17 cellular contexts compared by ENCODE assay signal in the genomic region with DNA sequence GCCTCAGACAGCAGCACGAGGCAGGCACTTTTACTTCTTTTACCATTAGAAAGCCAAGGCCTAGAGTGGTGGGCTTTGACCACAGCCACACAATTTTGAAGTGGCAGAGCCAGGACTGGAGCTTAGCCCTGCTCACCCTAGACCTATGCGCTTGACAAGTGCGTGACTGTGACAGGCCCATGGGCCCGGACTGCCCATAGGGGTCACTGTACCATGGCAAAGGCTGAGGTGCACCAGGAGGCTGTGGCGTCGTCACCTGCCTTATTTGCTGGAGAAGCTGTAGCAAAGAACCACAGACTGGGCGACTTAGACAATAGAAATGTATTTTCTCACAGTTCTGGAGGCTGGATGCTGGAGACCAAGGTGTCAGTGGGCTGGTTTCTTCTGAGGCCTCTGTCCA. TPM values are rescaled to one million over a fixed set of nuclear protein-coding genes. Genes with fewer than 3 reads are reported as not detected.
DNase-seq lines count a peak whose midpoint lies in the region; ATAC-seq and TF ChIP-seq lines count a peak whose summit lies in the region.
"Had no signal": no experiment of that assay in that cellular context is flagged by ENCODE, and none has a peak within 500 bp of the region (broad histone marks: within the 10 kb centered on the region; RNA-seq: fewer than 3 reads in every experiment).

No MANE protein-coding gene starts in this region.

- H3K9me3 Mint-ChIP-seq in endothelial cell (ENCODE audit: unreplicated experiment), result no peaks in the 10 kb centered on the region
- H3K9me3 Mint-ChIP-seq: activated B cell treated with CpG ODN at 0.5 μM for 24 hours; activated naive CD8-positive, alpha-beta T cell treated with anti-CD3 and anti-CD28 coated beads, Interleukin-2, amount 10 ng/mL, durations not matched to agents 7 days and 5 days had no signal

- H3K9me2 ChIP-seq in OCI-LY1 (ENCODE audit: low read depth, low read length), result no peaks in the 10 kb centered on the region

- H3K4me1 ChIP-seq in left ventricle myocardium inferior (peaks cover 56% of the 10 kb centered on the region), OCI-LY1 (ENCODE audit: insufficient read depth, low read length, severe bottlenecking) (no peaks in the 10 kb centered on the region), tibial artery (peaks cover 0 to 61% (median 34%) of the 10 kb centered on the region in 4 donors)

- H3K4me1 Mint-ChIP-seq in endothelial cell (ENCODE audit: unreplicated experiment), result no peaks in the 10 kb centered on the region

- peaks cover 8% of the 10 kb centered on the region for H3K27me3 Mint-ChIP-seq in endothelial cell (ENCODE audit: unreplicated experiment)
- H3K27me3 Mint-ChIP-seq: activated B cell treated with CpG ODN at 0.5 μM for 24 hours; activated naive CD8-positive, alpha-beta T cell treated with anti-CD3 and anti-CD28 coated beads, Interleukin-2, amount 10 ng/mL, durations not matched to agents 7 days and 5 days had no signal

- TF ChIP-seq CTCF in left ventricle myocardium inferior (IDR thresholded peaks at IDR 0.05; ENCODE audit: borderline replicate concordance), result peak; percentile 30
- TF ChIP-seq CTCF in OCI-LY1 (IDR thresholded peaks at IDR 0.05; ENCODE audit: low read length), result peak; percentile 27; the same call in 1 of the 2 replicates
- TF ChIP-seq CTCF in tibial artery (IDR thresholded peaks at IDR 0.05), result peak in 1 of 2 experiments; percentile 16
- TF ChIP-seq CTCF in endothelial cell (IDR thresholded peaks at IDR 0.05; ENCODE audit: unreplicated experiment), result no peak

- intact Hi-C loops in left ventricle myocardium inferior (cut with micrococcal nuclease), result no loop called here
- intact Hi-C loops in left cardiac atrium (cut with DNase I), result loop anchor here (2.0 to 10.0 kb wide), 2 partner anchors 145 kb away; no protein-coding TSS in a partner anchor
- intact Hi-C loops in tibial artery (cut with DNase I; ENCODE audit: low total_unique reads), result no loop called here

- H3K9ac ChIP-seq in OCI-LY1 (ENCODE audit: low read length), result no peak overlapping the region

- no peak overlapping the region for H2AFZ ChIP-seq in OCI-LY1 (ENCODE audit: low read length)

- H3K27ac ChIP-seq in left ventricle myocardium inferior (replicated peaks), result no peak overlapping the region
- no peak overlapping the region for H3K27ac ChIP-seq in OCI-LY1 (ENCODE audit: low read depth, low read length, poor library complexity, severe bottlenecking)
- peak overlapping the region; percentile 31 to 68 for H3K27ac ChIP-seq in tibial artery
- H3K27ac ChIP-seq: prostate gland had no signal

- no peaks in the 10 kb centered on the region for H3K79me2 ChIP-seq in OCI-LY1 (ENCODE audit: insufficient read depth, low read length)

- no peaks in the 10 kb centered on the region for H3F3A ChIP-seq in OCI-LY1 (ENCODE audit: insufficient read depth, low read length)

- H3K4me3 ChIP-seq in left ventricle myocardium inferior (no peak overlapping the region), OCI-LY1 (ENCODE audit: low read depth, low read length, poor library complexity, severe bottlenecking) (no peak overlapping the region), tibial artery (no peak overlapping the region)
- H3K4me3 ChIP-seq: prostate gland had no signal

- H3K9me3 ChIP-seq in left ventricle myocardium inferior (replicated peaks) (no peaks in the 10 kb centered on the region), OCI-LY1 (ENCODE audit: low read length) (no peaks in the 10 kb centered on the region), tibial artery (no peaks in the 10 kb centered on the region)
- H3K9me3 ChIP-seq: prostate gland had no signal

- no peak overlapping the region for H3K27ac Mint-ChIP-seq in endothelial cell (ENCODE audit: unreplicated experiment)
- H3K27ac Mint-ChIP-seq: activated B cell treated with CpG ODN at 0.5 μM for 24 hours; activated naive CD8-positive, alpha-beta T cell treated with anti-CD3 and anti-CD28 coated beads, Interleukin-2, amount 10 ng/mL, durations not matched to agents 7 days and 5 days had no signal

- no peak for ATAC-seq in left cardiac atrium

- no peaks in the 10 kb centered on the region for H3K36me3 Mint-ChIP-seq in endothelial cell (ENCODE audit: low read depth, unreplicated experiment)
- H3K36me3 Mint-ChIP-seq: activated naive CD8-positive, alpha-beta T cell treated with anti-CD3 and anti-CD28 coated beads, Interleukin-2, amount 10 ng/mL, durations not matched to agents 7 days and 5 days had no signal

- DNase-seq in left ventricle myocardium inferior (no peak), left cardiac atrium (no peak), dermis blood vessel endothelial cell (peak; percentile 41), tibial artery (no peak), NCI-H748 (lab: John Stamatoyannopoulos, UW; ENCODE audit: unreplicated experiment) (no peak), T-helper 2 cell (no peak), endothelial cell (ENCODE audit: low spot score) (no peak)
- DNase-seq: activated B cell treated with CpG ODN at 0.5 μM for 24 hours; activated CD8-positive, alpha-beta memory T cell treated with anti-CD3 and anti-CD28 coated beads, Interleukin-2, amount 50 U/mL, for 48 hours; activated naive CD8-positive, alpha-beta T cell treated with anti-CD3 and anti-CD28 coated beads, Interleukin-2, amount 10 ng/mL, durations not matched to agents 7 days and 5 days; cerebellar nuclear complex; DMS79; NCI-H2107; stimulated activated CD4-positive, alpha-beta T cell treated with anti-CD3 and anti-CD28 coated beads, Interleukin-15, amount 100 ng/mL, for 24 hours; substantia nigra had no signal

- H4K20me1 ChIP-seq in OCI-LY1 (ENCODE audit: insufficient read depth, low read length), result no peaks in the 10 kb centered on the region

- H3K27me3 ChIP-seq in left ventricle myocardium inferior (ENCODE audit: low read depth), result no peaks in the 10 kb centered on the region
- no peaks in the 10 kb centered on the region for H3K27me3 ChIP-seq in OCI-LY1 (ENCODE audit: insufficient read depth, low read length)
- H3K27me3 ChIP-seq in tibial artery, result no peaks in the 10 kb centered on the region

- no peak overlapping the region for H3K4me3 Mint-ChIP-seq in endothelial cell (ENCODE audit: unreplicated experiment)
- H3K4me3 Mint-ChIP-seq: activated B cell treated with CpG ODN at 0.5 μM for 24 hours; activated naive CD8-positive, alpha-beta T cell treated with anti-CD3 and anti-CD28 coated beads, Interleukin-2, amount 10 ng/mL, durations not matched to agents 7 days and 5 days had no signal

- no peak overlapping the region for H3K4me2 ChIP-seq in OCI-LY1 (ENCODE audit: low read length)

- H3K36me3 ChIP-seq in left ventricle myocardium inferior (peaks cover 3% of the 10 kb centered on the region), OCI-LY1 (ENCODE audit: insufficient read depth, low read length) (no peaks in the 10 kb centered on the region), tibial artery (peaks cover 0 to 9% (median 9%) of the 10 kb centered on the region in 3 donors)
- H3K36me3 ChIP-seq: prostate gland had no signal

RNA-seq across cellular contexts. Expression of a gene that starts 2.6 kb away (rescaled TPM):
- total RNA-seq in left ventricle myocardium inferior, result not detected
- total RNA-seq in left cardiac atrium, result not detected
- total RNA-seq in dermis blood vessel endothelial cell, result not detected in 2 replicates
- not detected for total RNA-seq in endothelial cell (ENCODE audit: unreplicated experiment)
- total RNA-seq: activated B cell treated with CpG ODN at 0.5 μM for 24 hours; activated naive CD8-positive, alpha-beta T cell treated with anti-CD3 and anti-CD28 coated beads, Interleukin-2, amount 10 ng/mL, durations not matched to agents 7 days and 5 days; prostate gland had no signal

RNA-seq across cellular contexts. Expression of a gene that starts 3.7 kb away (rescaled TPM):
- total RNA-seq in left ventricle myocardium inferior, result 34.0 TPM
- total RNA-seq in left cardiac atrium, result 1 to 10 TPM; 5.4 to 7.3 TPM
- 0.33 and 1.7 TPM in 2 replicates for total RNA-seq in dermis blood vessel endothelial cell
- total RNA-seq in endothelial cell (ENCODE audit: unreplicated experiment), result 3.5 TPM

RNA-seq across cellular contexts. Expression of a gene that starts 18.9 kb away (rescaled TPM):
- total RNA-seq in left ventricle myocardium inferior, result 89.1 TPM
- 10 to 100 TPM; 75.1 to 82.8 TPM for total RNA-seq in left cardiac atrium
- total RNA-seq in dermis blood vessel endothelial cell, result 195 and 296 TPM in 2 replicates
- 198 TPM for total RNA-seq in endothelial cell (ENCODE audit: unreplicated experiment)
- total RNA-seq: activated B cell treated with CpG ODN at 0.5 μM for 24 hours had no signal

RNA-seq across cellular contexts. Expression of a gene that starts 55.6 kb away (rescaled TPM):
- 90.3 TPM for total RNA-seq in left ventricle myocardium inferior
- total RNA-seq in left cardiac atrium, result 10 to 100 TPM; 64.5 to 70.4 TPM
- 61.8 and 77.2 TPM in 2 replicates for total RNA-seq in dermis blood vessel endothelial cell
- 82.3 TPM for total RNA-seq in endothelial cell (ENCODE audit: unreplicated experiment)

Comparison
In these comparisons a context has a peak if more than half of its experiments do, and no peak if none do; other contexts are left out.
1. intact Hi-C loops: an anchor here in left cardiac atrium (2.0 to 10.0 kb wide); none called in left ventricle myocardium inferior and tibial artery.
2. H3K27ac ChIP-seq: peak in tibial artery (2 of 2); none in left ventricle myocardium inferior (single experiment) and OCI-LY1 (single experiment).